ENCODE assay signal across 17 cellular contexts in genomic region chr4:14176613-14177012, GRCh38.
"Had no signal": no experiment of that assay in that cellular context is flagged by ENCODE, and none has a peak within 500 bp of the region (broad histone marks: within the 10 kb centered on the region; RNA-seq: fewer than 3 reads in every experiment).

No MANE protein-coding gene starts in this region.

- H3K27ac ChIP-seq: coronary artery, esophagus squamous epithelium, tibial nerve had no signal

- H3K4me3 Mint-ChIP-seq: activated naive CD8-positive, alpha-beta T cell treated with anti-CD3 and anti-CD28 coated beads for 36 hours; brain; central memory CD8-positive, alpha-beta T cell had no signal

- H3K4me3 ChIP-seq: coronary artery, esophagus squamous epithelium, tibial nerve had no signal

- H3K27me3 ChIP-seq: esophagus squamous epithelium, tibial nerve had no signal

- H3K27me3 Mint-ChIP-seq: activated naive CD8-positive, alpha-beta T cell treated with anti-CD3 and anti-CD28 coated beads for 36 hours; central memory CD8-positive, alpha-beta T cell; naive thymus-derived CD8-positive, alpha-beta T cell had no signal

- H3K27ac Mint-ChIP-seq: brain had no signal

- H3K36me3 ChIP-seq: esophagus squamous epithelium, tibial nerve had no signal

- ATAC-seq: naive thymus-derived CD8-positive, alpha-beta T cell had no signal

- H3K9me3 Mint-ChIP-seq: activated naive CD8-positive, alpha-beta T cell treated with anti-CD3 and anti-CD28 coated beads for 36 hours; brain; naive thymus-derived CD8-positive, alpha-beta T cell had no signal

- H3K9me3 ChIP-seq: esophagus squamous epithelium, tibial nerve had no signal

- H3K36me3 Mint-ChIP-seq: activated naive CD8-positive, alpha-beta T cell treated with anti-CD3 and anti-CD28 coated beads for 36 hours; brain; naive thymus-derived CD8-positive, alpha-beta T cell had no signal

- DNase-seq: activated CD4-positive, alpha-beta T cell treated with anti-CD3 and anti-CD28 coated beads, Interleukin-2, amount 50 U/mL, for 1 hour; activated CD8-positive, alpha-beta memory T cell treated with anti-CD3 and anti-CD28 coated beads for 24 hours; activated gamma-delta T cell treated with Interleukin-2 at 50 U/mL for 16 hours; activated naive CD8-positive, alpha-beta T cell treated with anti-CD3 and anti-CD28 coated beads for 36 hours; effector CD4-positive, alpha-beta T cell; esophagus squamous epithelium; head of caudate nucleus; mammary epithelial cell; naive thymus-derived CD8-positive, alpha-beta T cell; stimulated activated CD4-positive, alpha-beta T cell treated with anti-CD3 and anti-CD28 coated beads, Interleukin-12 subunit alpha, Interleukin-12 subunit beta, amount 100 ng/mL, for 4 hours; stimulated activated CD4-positive, alpha-beta T cell treated with anti-CD3 and anti-CD28 coated beads, Interleukin-2, amount 100 ng/mL, for 24 hours; substantia nigra; SW 1271 had no signal
